Comparison of ENCODE assay signal across 26 cellular contexts in the genomic region with DNA sequence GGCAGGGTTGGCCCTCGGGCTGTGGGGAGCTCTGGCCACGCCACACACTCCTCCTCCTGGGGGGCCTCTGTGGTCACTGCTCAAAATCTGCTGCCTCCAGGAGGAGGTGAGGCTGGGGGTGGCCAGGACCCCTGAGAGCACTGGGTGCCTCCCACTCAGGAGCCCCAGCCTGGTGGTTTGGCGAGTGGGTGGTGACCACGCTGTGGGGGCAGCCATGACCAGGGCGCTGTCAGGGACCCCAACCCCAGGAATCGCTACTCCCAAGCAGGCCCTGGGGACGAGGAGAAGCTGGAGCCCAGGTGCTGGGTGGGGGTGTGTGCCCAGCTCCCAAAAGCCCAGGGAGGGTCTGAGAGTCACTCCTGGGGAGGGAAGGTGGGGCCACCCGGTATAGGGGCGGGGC.
"Had no signal": no experiment of that assay in that cellular context is flagged by ENCODE, and none has a peak within 500 bp of the region (broad histone marks: within the 10 kb centered on the region; RNA-seq: fewer than 3 reads in every experiment).

No MANE protein-coding gene starts in this region.

- H3K4me3 ChIP-seq: left lung, lower lobe of right lung, right atrium auricular region, right lobe of liver, smooth muscle cell, stomach, testis, thyroid gland, transverse colon, upper lobe of left lung, vagina had no signal

- H3K27me3 ChIP-seq: left lung, neutrophil, right atrium auricular region, right lobe of liver, stomach, testis, thyroid gland, transverse colon, upper lobe of left lung, vagina had no signal

- H3K4me1 ChIP-seq: left lung, lower lobe of right lung, right lobe of liver, stomach, testis, thyroid gland, transverse colon, upper lobe of left lung, vagina had no signal

- H3K27ac ChIP-seq: left lung, lower lobe of right lung, neutrophil, right atrium auricular region, right lobe of liver, stomach, testis, thyroid gland, transverse colon, upper lobe of left lung, vagina had no signal

- H3K36me3 ChIP-seq: left lung, right atrium auricular region, right lobe of liver, thyroid gland, transverse colon, vagina had no signal

- DNase-seq: hypothalamus; immature natural killer cell; kidney; left colon; left lung; lower lobe of right lung; mammary epithelial cell; mesenchymal stem cell; naive thymus-derived CD8-positive, alpha-beta T cell; occipital lobe; right lobe of liver; stimulated activated CD4-positive, alpha-beta T cell treated with anti-CD3 and anti-CD28 coated beads, Interleukin-1b, Interleukin-23, amount 100 ng/mL, for 48 hours; stimulated activated CD4-positive, alpha-beta T cell treated with anti-CD3 and anti-CD28 coated beads, Interleukin-2, amount 100 ng/mL, for 48 hours; stimulated activated CD4-positive, alpha-beta T cell treated with anti-CD3 and anti-CD28 coated beads, Interleukin-4, amount 100 ng/mL, for 4 hours; stimulated activated CD8-positive, alpha-beta memory T cell treated with anti-CD3 and anti-CD28 coated beads, Interleukin-4, amount 100 ng/mL, for 48 hours; stimulated activated naive B cell treated with anti-CD40 and anti-IgM and Interleukin-4, amounts not matched to agents 10 μg/mL and 1 μg/mL and 100 μg/mL, for 72 hours; stimulated activated naive CD8-positive, alpha-beta T cell treated with anti-CD3 and anti-CD28 coated beads, Interleukin-15, Interleukin-2, amounts not matched to agents 100 U/mL and 50 U/mL, for 24 hours; stomach; testis; thyroid gland; transverse colon had no signal

- ATAC-seq: left colon; left lung; lower lobe of right lung; naive thymus-derived CD8-positive, alpha-beta T cell; right lobe of liver; stimulated activated naive B cell treated with anti-CD40 and anti-IgM and Interleukin-4, amounts not matched to agents 10 μg/mL and 1 μg/mL and 100 μg/mL, for 72 hours; stimulated activated naive CD8-positive, alpha-beta T cell treated with anti-CD3 and anti-CD28 coated beads, Interleukin-15, Interleukin-2, amounts not matched to agents 100 U/mL and 50 U/mL, for 24 hours had no signal

- H3K9me3 ChIP-seq: left lung, lower lobe of right lung, neutrophil, right atrium auricular region, right lobe of liver, stomach, testis, thyroid gland, transverse colon, upper lobe of left lung, vagina had no signal
